Comparison of ENCODE assay signal across 11 cellular contexts in the genomic region with DNA sequence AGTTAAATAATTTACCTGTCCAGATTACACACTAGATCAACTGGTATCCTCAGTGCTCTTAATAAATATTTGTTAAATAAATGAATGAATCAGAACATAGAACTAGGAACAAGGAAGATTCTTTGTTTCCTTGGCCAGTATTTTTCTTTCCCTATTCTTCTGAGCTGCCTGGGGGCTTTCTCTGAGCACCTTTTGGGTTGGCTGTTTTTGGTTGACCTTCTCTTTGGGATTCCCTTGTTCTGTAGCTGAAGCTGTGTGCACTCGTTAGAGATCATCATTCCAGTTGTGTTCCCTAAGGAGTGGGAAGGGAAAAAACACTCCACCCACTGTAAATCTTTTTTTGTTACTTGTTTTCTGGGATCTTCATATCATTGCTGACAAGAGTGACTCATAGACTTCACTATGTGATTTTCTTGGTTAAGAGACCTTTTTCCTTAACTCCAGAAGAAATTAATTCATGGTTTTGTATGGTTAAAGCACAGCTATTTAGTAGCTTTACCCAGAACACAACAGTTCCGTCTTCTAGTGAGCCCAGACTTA.
A peak's percentile ranks its signal among the peaks of the same experiment; 100 is the strongest.
DNase-seq lines count a peak whose midpoint lies in the region; ATAC-seq and TF ChIP-seq lines count a peak whose summit lies in the region.
"Had no signal": no experiment of that assay in that cellular context is flagged by ENCODE, and none has a peak within 500 bp of the region (broad histone marks: within the 10 kb centered on the region; RNA-seq: fewer than 3 reads in every experiment).

No MANE protein-coding gene starts in this region.

- CTCF ChIA-PET in AG04450 (lab: Charles Lee), result interaction anchor here (0.7 to 3.8 kb wide), 5 partner anchors 85 to 134 kb away, joined by 3 to 13 read pairs (median 4); no protein-coding TSS in a partner anchor

- H3K36me3 Mint-ChIP-seq in effector memory CD8-positive, alpha-beta T cell (ENCODE audit: insufficient read depth), result peaks cover 2% of the 10 kb centered on the region
- H3K36me3 Mint-ChIP-seq in naive thymus-derived CD8-positive, alpha-beta T cell, result peaks cover 0 to 4% (median 0%) of the 10 kb centered on the region in 3 donors
- peaks cover 9% of the 10 kb centered on the region for H3K36me3 Mint-ChIP-seq in stimulated activated memory B cell treated with anti-CD40 and anti-IgM and Interleukin-4, amounts not matched to agents 10 μg/mL and 1 μg/mL and 100 μg/mL, for 72 hours

- H3K27me3 Mint-ChIP-seq in effector memory CD8-positive, alpha-beta T cell, result no peaks in the 10 kb centered on the region
- no peaks in the 10 kb centered on the region for H3K27me3 Mint-ChIP-seq in naive thymus-derived CD8-positive, alpha-beta T cell
- no peaks in the 10 kb centered on the region for H3K27me3 Mint-ChIP-seq in stimulated activated memory B cell treated with anti-CD40 and anti-IgM and Interleukin-4, amounts not matched to agents 10 μg/mL and 1 μg/mL and 100 μg/mL, for 72 hours

- peak overlapping the region; percentile 80 for H3K27ac ChIP-seq in AG04450 (ENCODE audit: low read depth, low read length)
- H3K27ac ChIP-seq: BLaER1 treated with 17β-estradiol and CSF1 and Interleukin-3, amounts not matched to agents 10 nM and 100 nM had no signal

- no peak for TF ChIP-seq CTCF in AG04450 (IDR thresholded peaks at IDR 0.05; ENCODE audit: low read depth, low read length)

- H3K4me3 ChIP-seq in AG04450 (ENCODE audit: low read depth, low read length), result no peak overlapping the region
- H3K4me3 ChIP-seq: BLaER1 treated with 17β-estradiol and CSF1 and Interleukin-3, amounts not matched to agents 10 nM and 100 nM; GM12878 had no signal

- POLR2A ChIA-PET in AG04450 (lab: Yijun Ruan, JAX), result interaction anchor here (1.3 kb wide), 1 partner anchor 85 kb away, joined by 4 read pairs; the partner anchor contains the start of gene STIM1
- POLR2A ChIA-PET in naive thymus-derived CD8-positive, alpha-beta T cell (lab: Charles Lee), result interaction anchor here (0.6 to 13.0 kb wide), 5 partner anchors 9 to 136 kb away, joined by 3 to 139 read pairs (median 5); partner anchors contain the start of gene STIM1

- H3K9me3 ChIP-seq in AG04450 (ENCODE audit: control insufficient read depth, insufficient read depth, low read length), result no peaks in the 10 kb centered on the region

- no peak for DNase-seq in AG04450 (ENCODE audit: low read depth, low spot score)
- DNase-seq in HCEC 1CT, result peak; percentile 54
- DNase-seq in effector memory CD8-positive, alpha-beta T cell, result no peak
- no peak for DNase-seq in naive thymus-derived CD8-positive, alpha-beta T cell
- no peak for DNase-seq in SW 1271 (lab: John Stamatoyannopoulos, UW)
- DNase-seq: NCI-H1694 had no signal

- H3K27me3 ChIP-seq in AG04450 (ENCODE audit: control insufficient read depth, insufficient read depth, low read length), result no peaks in the 10 kb centered on the region
- H3K27me3 ChIP-seq: BLaER1 treated with 17β-estradiol and CSF1 and Interleukin-3, amounts not matched to agents 10 nM and 100 nM had no signal

- peaks cover 74 to 82% of the 10 kb centered on the region in 2 donors for H3K4me1 Mint-ChIP-seq in effector memory CD8-positive, alpha-beta T cell (ENCODE audit: low read depth in 2 of 2)
- H3K4me1 Mint-ChIP-seq in naive thymus-derived CD8-positive, alpha-beta T cell, result peaks cover 57 to 93% (median 91%) of the 10 kb centered on the region in 4 donors
- peaks cover 66% of the 10 kb centered on the region for H3K4me1 Mint-ChIP-seq in stimulated activated memory B cell treated with anti-CD40 and anti-IgM and Interleukin-4, amounts not matched to agents 10 μg/mL and 1 μg/mL and 100 μg/mL, for 72 hours

- H3K9me3 Mint-ChIP-seq in effector memory CD8-positive, alpha-beta T cell, result no peaks in the 10 kb centered on the region
- no peaks in the 10 kb centered on the region for H3K9me3 Mint-ChIP-seq in naive thymus-derived CD8-positive, alpha-beta T cell
- no peaks in the 10 kb centered on the region for H3K9me3 Mint-ChIP-seq in stimulated activated memory B cell treated with anti-CD40 and anti-IgM and Interleukin-4, amounts not matched to agents 10 μg/mL and 1 μg/mL and 100 μg/mL, for 72 hours

- ATAC-seq in effector memory CD8-positive, alpha-beta T cell (replicated peaks), result no peak
- no peak for ATAC-seq in naive thymus-derived CD8-positive, alpha-beta T cell
- ATAC-seq in GM18858 (IDR thresholded peaks at IDR 0.05; ENCODE audit: unreplicated experiment) (no peak), GM21390 (IDR thresholded peaks at IDR 0.05; ENCODE audit: unreplicated experiment) (no peak)
- no peak for ATAC-seq in stimulated activated memory B cell treated with anti-CD40 and anti-IgM and Interleukin-4, amounts not matched to agents 10 μg/mL and 1 μg/mL and 100 μg/mL, for 72 hours

- no peak overlapping the region for H3K4me3 Mint-ChIP-seq in effector memory CD8-positive, alpha-beta T cell
- H3K4me3 Mint-ChIP-seq in naive thymus-derived CD8-positive, alpha-beta T cell, result peak overlapping the region in 1 of 10 donors; percentile 20
- H3K4me3 Mint-ChIP-seq in stimulated activated memory B cell treated with anti-CD40 and anti-IgM and Interleukin-4, amounts not matched to agents 10 μg/mL and 1 μg/mL and 100 μg/mL, for 72 hours, result no peak overlapping the region

- H3K27ac Mint-ChIP-seq in effector memory CD8-positive, alpha-beta T cell, result peak overlapping the region; percentile 87 to 89
- peak overlapping the region; percentile 46 to 91 (median 82) for H3K27ac Mint-ChIP-seq in naive thymus-derived CD8-positive, alpha-beta T cell
- H3K27ac Mint-ChIP-seq in stimulated activated memory B cell treated with anti-CD40 and anti-IgM and Interleukin-4, amounts not matched to agents 10 μg/mL and 1 μg/mL and 100 μg/mL, for 72 hours, result no peak overlapping the region
